1 cellular context compared by ENCODE assay signal in the genomic region with DNA sequence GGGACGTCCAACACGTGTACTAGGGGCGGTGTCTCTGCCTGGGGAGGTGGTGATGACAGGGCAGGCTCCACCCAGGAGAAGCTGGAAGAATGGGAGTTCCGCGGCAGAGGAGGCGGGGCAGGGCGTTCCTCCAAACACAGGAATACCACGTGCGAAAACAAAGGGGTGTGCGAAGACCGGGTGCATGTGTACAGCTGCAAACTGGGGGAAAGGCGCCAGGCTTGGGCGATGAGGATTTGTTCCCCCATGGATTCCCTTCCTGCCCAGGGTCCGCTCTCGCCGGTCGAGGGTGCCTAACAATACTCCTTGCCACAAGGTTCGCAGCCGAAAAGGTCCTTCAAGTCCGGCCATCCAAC.
TF ChIP-seq lines count a peak whose summit lies in the region.

No MANE protein-coding gene starts in this region.

TF ChIP-seq in K562, 482 proteins besides CTCF, POLR2A, EP300 and RAD21 (continued from another document and continues in another):
- TF ChIP-seq, protein P1, sequence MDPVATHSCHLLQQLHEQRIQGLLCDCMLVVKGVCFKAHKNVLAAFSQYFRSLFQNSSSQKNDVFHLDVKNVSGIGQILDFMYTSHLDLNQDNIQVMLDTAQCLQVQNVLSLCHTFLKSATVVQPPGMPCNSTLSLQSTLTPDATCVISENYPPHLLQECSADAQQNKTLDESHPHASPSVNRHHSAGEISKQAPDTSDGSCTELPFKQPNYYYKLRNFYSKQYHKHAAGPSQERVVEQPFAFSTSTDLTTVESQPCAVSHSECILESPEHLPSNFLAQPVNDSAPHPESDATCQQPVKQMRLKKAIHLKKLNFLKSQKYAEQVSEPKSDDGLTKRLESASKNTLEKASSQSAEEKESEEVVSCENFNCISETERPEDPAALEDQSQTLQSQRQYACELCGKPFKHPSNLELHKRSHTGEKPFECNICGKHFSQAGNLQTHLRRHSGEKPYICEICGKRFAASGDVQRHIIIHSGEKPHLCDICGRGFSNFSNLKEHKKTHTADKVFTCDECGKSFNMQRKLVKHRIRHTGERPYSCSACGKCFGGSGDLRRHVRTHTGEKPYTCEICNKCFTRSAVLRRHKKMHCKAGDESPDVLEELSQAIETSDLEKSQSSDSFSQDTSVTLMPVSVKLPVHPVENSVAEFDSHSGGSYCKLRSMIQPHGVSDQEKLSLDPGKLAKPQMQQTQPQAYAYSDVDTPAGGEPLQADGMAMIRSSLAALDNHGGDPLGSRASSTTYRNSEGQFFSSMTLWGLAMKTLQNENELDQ (CRISPR knock-in tag; IDR thresholded peaks at IDR 0.05; ENCODE audit: borderline replicate concordance): no peak
- TF ChIP-seq PPARD (CRISPR knock-in tag; IDR thresholded peaks at IDR 0.05) (no peak), ZNF644 (tag; IDR thresholded peaks at IDR 0.05; ENCODE audit: low read depth) (peak; percentile 41; the same call in 1 of the 2 replicates), EHMT2 (IDR thresholded peaks at IDR 0.05) (no peak), PML (IDR thresholded peaks at IDR 0.05; ENCODE audit: low read length) (no peak), FOXJ3 (CRISPR knock-in tag; IDR thresholded peaks at IDR 0.05) (no peak), ARID2 (IDR thresholded peaks at IDR 0.05) (no peak), NR4A1 (CRISPR knock-in tag; IDR thresholded peaks at IDR 0.05) (no peak), NR4A1 (tag; IDR thresholded peaks at IDR 0.05) (no peak), ERF (CRISPR knock-in tag; IDR thresholded peaks at IDR 0.05) (no peak), PHF21A (IDR thresholded peaks at IDR 0.05; ENCODE audit: borderline replicate concordance, low read depth) (no peak), GATAD2A (IDR thresholded peaks at IDR 0.05) (no peak), EWSR1 (IDR thresholded peaks at IDR 0.05; ENCODE audit: borderline replicate concordance, low read depth, partially characterized antibody) (no peak), ZNF445 (CRISPR knock-in tag; IDR thresholded peaks at IDR 0.05; ENCODE audit: low read depth) (no peak), KDM4B (IDR thresholded peaks at IDR 0.05; ENCODE audit: borderline replicate concordance in 2 of 2, low read depth in 1 of 2) (no peak), SAFB (IDR thresholded peaks at IDR 0.05; ENCODE audit: borderline replicate concordance, low read depth, low read length) (no peak), ZNF79 (CRISPR knock-in tag; IDR thresholded peaks at IDR 0.05; ENCODE audit: low read depth) (no peak), ZNF24 (IDR thresholded peaks at IDR 0.05) (no peak), MBD2 (IDR thresholded peaks at IDR 0.05; ENCODE audit: borderline replicate concordance, low read depth) (no peak), LCOR (CRISPR knock-in tag; IDR thresholded peaks at IDR 0.05) (peak; percentile 83), SRSF7 (optimal IDR thresholded peaks at IDR 0.05; ENCODE audit: low read depth, low read length) (no peak), ZBTB1 (CRISPR knock-in tag; IDR thresholded peaks at IDR 0.05; ENCODE audit: borderline replicate concordance, low read depth) (no peak), ZFPM2 (CRISPR knock-in tag; IDR thresholded peaks at IDR 0.05) (no peak), EP400 (IDR thresholded peaks at IDR 0.05) (peak; percentile 66), ZNF197 (CRISPR knock-in tag; IDR thresholded peaks at IDR 0.05; ENCODE audit: low read depth) (no peak), ZNF253 (CRISPR knock-in tag; conservative IDR thresholded peaks at IDR 0.05) (no peak), NRF1 (conservative IDR thresholded peaks at IDR 0.05 in 1 of 2, IDR thresholded peaks at IDR 0.05 in 1 of 2) (no peak), SMAD1 (IDR thresholded peaks at IDR 0.05; ENCODE audit: low read depth, low read length, partially characterized antibody) (no peak), ETV1 (tag; conservative IDR thresholded peaks at IDR 0.05; ENCODE audit: low read depth) (no peak), ZSCAN29 (IDR thresholded peaks at IDR 0.05) (no peak), ETS2 (tag; IDR thresholded peaks at IDR 0.05; ENCODE audit: borderline replicate concordance, poor library complexity, severe bottlenecking) (no peak), FOXK1 (CRISPR knock-in tag; IDR thresholded peaks at IDR 0.05; ENCODE audit: borderline replicate concordance) (no peak), NFXL1 (CRISPR knock-in tag; IDR thresholded peaks at IDR 0.05) (no peak), ZNF175 (CRISPR knock-in tag; IDR thresholded peaks at IDR 0.05; ENCODE audit: low read depth) (no peak), SRSF1 (IDR thresholded peaks at IDR 0.05; ENCODE audit: low read depth, low read length) (no peak), ZFP36 (IDR thresholded peaks at IDR 0.05; ENCODE audit: low read depth, low read length, partially characterized antibody) (no peak)
- TF ChIP-seq, protein P2, sequence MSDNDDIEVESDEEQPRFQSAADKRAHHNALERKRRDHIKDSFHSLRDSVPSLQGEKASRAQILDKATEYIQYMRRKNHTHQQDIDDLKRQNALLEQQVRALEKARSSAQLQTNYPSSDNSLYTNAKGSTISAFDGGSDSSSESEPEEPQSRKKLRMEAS (CRISPR knock-in tag; IDR thresholded peaks at IDR 0.05): peak; percentile 94
- TF ChIP-seq, protein P3, sequence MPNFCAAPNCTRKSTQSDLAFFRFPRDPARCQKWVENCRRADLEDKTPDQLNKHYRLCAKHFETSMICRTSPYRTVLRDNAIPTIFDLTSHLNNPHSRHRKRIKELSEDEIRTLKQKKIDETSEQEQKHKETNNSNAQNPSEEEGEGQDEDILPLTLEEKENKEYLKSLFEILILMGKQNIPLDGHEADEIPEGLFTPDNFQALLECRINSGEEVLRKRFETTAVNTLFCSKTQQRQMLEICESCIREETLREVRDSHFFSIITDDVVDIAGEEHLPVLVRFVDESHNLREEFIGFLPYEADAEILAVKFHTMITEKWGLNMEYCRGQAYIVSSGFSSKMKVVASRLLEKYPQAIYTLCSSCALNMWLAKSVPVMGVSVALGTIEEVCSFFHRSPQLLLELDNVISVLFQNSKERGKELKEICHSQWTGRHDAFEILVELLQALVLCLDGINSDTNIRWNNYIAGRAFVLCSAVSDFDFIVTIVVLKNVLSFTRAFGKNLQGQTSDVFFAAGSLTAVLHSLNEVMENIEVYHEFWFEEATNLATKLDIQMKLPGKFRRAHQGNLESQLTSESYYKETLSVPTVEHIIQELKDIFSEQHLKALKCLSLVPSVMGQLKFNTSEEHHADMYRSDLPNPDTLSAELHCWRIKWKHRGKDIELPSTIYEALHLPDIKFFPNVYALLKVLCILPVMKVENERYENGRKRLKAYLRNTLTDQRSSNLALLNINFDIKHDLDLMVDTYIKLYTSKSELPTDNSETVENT (CRISPR knock-in tag; IDR thresholded peaks at IDR 0.05): no peak
- TF ChIP-seq, protein P4, sequence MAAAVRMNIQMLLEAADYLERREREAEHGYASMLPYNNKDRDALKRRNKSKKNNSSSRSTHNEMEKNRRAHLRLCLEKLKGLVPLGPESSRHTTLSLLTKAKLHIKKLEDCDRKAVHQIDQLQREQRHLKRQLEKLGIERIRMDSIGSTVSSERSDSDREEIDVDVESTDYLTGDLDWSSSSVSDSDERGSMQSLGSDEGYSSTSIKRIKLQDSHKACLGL (CRISPR knock-in tag; IDR thresholded peaks at IDR 0.05; ENCODE audit: borderline replicate concordance, poor library complexity, severe bottlenecking): peak; percentile 64
- TF ChIP-seq, protein P5, sequence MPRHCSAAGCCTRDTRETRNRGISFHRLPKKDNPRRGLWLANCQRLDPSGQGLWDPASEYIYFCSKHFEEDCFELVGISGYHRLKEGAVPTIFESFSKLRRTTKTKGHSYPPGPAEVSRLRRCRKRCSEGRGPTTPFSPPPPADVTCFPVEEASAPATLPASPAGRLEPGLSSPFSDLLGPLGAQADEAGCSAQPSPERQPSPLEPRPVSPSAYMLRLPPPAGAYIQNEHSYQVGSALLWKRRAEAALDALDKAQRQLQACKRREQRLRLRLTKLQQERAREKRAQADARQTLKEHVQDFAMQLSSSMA (CRISPR knock-in tag; IDR thresholded peaks at IDR 0.05): no peak
- TF ChIP-seq, protein P6, sequence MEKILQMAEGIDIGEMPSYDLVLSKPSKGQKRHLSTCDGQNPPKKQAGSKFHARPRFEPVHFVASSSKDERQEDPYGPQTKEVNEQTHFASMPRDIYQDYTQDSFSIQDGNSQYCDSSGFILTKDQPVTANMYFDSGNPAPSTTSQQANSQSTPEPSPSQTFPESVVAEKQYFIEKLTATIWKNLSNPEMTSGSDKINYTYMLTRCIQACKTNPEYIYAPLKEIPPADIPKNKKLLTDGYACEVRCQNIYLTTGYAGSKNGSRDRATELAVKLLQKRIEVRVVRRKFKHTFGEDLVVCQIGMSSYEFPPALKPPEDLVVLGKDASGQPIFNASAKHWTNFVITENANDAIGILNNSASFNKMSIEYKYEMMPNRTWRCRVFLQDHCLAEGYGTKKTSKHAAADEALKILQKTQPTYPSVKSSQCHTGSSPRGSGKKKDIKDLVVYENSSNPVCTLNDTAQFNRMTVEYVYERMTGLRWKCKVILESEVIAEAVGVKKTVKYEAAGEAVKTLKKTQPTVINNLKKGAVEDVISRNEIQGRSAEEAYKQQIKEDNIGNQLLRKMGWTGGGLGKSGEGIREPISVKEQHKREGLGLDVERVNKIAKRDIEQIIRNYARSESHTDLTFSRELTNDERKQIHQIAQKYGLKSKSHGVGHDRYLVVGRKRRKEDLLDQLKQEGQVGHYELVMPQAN (IDR thresholded peaks at IDR 0.05; ENCODE audit: borderline replicate concordance): peak; percentile 98
- TF ChIP-seq, protein P7, sequence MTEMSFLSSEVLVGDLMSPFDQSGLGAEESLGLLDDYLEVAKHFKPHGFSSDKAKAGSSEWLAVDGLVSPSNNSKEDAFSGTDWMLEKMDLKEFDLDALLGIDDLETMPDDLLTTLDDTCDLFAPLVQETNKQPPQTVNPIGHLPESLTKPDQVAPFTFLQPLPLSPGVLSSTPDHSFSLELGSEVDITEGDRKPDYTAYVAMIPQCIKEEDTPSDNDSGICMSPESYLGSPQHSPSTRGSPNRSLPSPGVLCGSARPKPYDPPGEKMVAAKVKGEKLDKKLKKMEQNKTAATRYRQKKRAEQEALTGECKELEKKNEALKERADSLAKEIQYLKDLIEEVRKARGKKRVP (CRISPR knock-in tag; IDR thresholded peaks at IDR 0.05): no peak
- TF ChIP-seq, protein P8, sequence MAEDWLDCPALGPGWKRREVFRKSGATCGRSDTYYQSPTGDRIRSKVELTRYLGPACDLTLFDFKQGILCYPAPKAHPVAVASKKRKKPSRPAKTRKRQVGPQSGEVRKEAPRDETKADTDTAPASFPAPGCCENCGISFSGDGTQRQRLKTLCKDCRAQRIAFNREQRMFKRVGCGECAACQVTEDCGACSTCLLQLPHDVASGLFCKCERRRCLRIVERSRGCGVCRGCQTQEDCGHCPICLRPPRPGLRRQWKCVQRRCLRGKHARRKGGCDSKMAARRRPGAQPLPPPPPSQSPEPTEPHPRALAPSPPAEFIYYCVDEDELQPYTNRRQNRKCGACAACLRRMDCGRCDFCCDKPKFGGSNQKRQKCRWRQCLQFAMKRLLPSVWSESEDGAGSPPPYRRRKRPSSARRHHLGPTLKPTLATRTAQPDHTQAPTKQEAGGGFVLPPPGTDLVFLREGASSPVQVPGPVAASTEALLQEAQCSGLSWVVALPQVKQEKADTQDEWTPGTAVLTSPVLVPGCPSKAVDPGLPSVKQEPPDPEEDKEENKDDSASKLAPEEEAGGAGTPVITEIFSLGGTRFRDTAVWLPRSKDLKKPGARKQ (CRISPR knock-in tag; IDR thresholded peaks at IDR 0.05): no peak
- TF ChIP-seq, protein P9, sequence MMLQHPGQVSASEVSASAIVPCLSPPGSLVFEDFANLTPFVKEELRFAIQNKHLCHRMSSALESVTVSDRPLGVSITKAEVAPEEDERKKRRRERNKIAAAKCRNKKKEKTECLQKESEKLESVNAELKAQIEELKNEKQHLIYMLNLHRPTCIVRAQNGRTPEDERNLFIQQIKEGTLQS (IDR thresholded peaks at IDR 0.05): no peak
- TF ChIP-seq, protein P9 (CRISPR knock-in tag; conservative IDR thresholded peaks at IDR 0.05): no peak
- TF ChIP-seq, protein P10, sequence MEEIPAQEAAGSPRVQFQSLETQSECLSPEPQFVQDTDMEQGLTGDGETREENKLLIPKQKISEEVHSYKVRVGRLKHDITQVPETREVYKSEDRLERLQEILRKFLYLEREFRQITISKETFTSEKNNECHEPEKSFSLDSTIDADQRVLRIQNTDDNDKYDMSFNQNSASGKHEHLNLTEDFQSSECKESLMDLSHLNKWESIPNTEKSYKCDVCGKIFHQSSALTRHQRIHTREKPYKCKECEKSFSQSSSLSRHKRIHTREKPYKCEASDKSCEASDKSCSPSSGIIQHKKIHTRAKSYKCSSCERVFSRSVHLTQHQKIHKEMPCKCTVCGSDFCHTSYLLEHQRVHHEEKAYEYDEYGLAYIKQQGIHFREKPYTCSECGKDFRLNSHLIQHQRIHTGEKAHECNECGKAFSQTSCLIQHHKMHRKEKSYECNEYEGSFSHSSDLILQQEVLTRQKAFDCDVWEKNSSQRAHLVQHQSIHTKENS (CRISPR knock-in tag; IDR thresholded peaks at IDR 0.05): no peak
- TF ChIP-seq, protein P11, sequence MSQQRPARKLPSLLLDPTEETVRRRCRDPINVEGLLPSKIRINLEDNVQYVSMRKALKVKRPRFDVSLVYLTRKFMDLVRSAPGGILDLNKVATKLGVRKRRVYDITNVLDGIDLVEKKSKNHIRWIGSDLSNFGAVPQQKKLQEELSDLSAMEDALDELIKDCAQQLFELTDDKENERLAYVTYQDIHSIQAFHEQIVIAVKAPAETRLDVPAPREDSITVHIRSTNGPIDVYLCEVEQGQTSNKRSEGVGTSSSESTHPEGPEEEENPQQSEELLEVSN (IDR thresholded peaks at IDR 0.05; ENCODE audit: borderline replicate concordance in 1 of 2, extremely low read depth in 1 of 2, insufficient read depth in 1 of 2, insufficient read length in 1 of 2, low read depth in 1 of 2, low read length in 1 of 2, poor library complexity in 1 of 2, severe bottlenecking in 1 of 2): peak; percentile 90 to 97
